ENCODE assay signal across 13 cellular contexts in genomic region chr3:88957751-88958452, GRCh38.
DNase-seq lines count a peak whose midpoint lies in the region; ATAC-seq and TF ChIP-seq lines count a peak whose summit lies in the region.
"Had no signal": no experiment of that assay in that cellular context is flagged by ENCODE, and none has a peak within 500 bp of the region (broad histone marks: within the 10 kb centered on the region; RNA-seq: fewer than 3 reads in every experiment).

No MANE protein-coding gene starts in this region.

- no peak for TF ChIP-seq EP300 in gastroesophageal sphincter (IDR thresholded peaks at IDR 0.05)

- H3K4ac ChIP-seq in mesendoderm (ENCODE audit: low read depth, low read length), result no peak overlapping the region

- H3K9ac ChIP-seq in mesendoderm (ENCODE audit: low read length), result no peak overlapping the region

- H3K79me2 ChIP-seq in mesendoderm (ENCODE audit: control insufficient read depth, insufficient read depth, low read length), result no peaks in the 10 kb centered on the region

- H3K9me3 ChIP-seq in gastroesophageal sphincter, result no peaks in the 10 kb centered on the region
- H3K9me3 ChIP-seq: stomach had no signal

- H3K27ac ChIP-seq in mesendoderm (ENCODE audit: low read depth, low read length), result no peak overlapping the region
- no peak overlapping the region for H3K27ac ChIP-seq in gastroesophageal sphincter
- H3K27ac ChIP-seq: stomach had no signal

- DNase-seq in AG10803 (ENCODE audit: low read depth) (peak; percentile 81), HS-5 (ENCODE audit: low read depth) (peak; percentile 74), chondrocyte (ENCODE audit: low spot score) (no peak), mesendoderm (peak; percentile 11), KBM-7 (no peak)
- DNase-seq: activated CD8-positive, alpha-beta T cell treated with anti-CD3 and anti-CD28 coated beads, Interleukin-2, amount 10 ng/mL, durations not matched to agents 7 days and 5 days; CD4-positive, alpha-beta memory T cell; NCI-H345; stomach had no signal

- in situ Hi-C loops in KBM-7 (cut with MboI; ENCODE audit: low pct_unique_long_range_greater_than_20kb, low sequenced_read_pairs), result no loop called here

- H3K36me3 Mint-ChIP-seq in chondrocyte (ENCODE audit: low read depth), result no peaks in the 10 kb centered on the region
- H3K36me3 Mint-ChIP-seq: activated naive CD4-positive, alpha-beta T cell treated with anti-CD3 and anti-CD28 coated beads, Interleukin-2, amount 50 U/mL, for 24 hours; CD4-positive, alpha-beta memory T cell had no signal

- TF ChIP-seq CTCF in AG10803 (conservative IDR thresholded peaks at IDR 0.05; ENCODE audit: low read length) (no peak), chondrocyte (IDR thresholded peaks at IDR 0.05) (no peak), gastroesophageal sphincter (IDR thresholded peaks at IDR 0.05) (no peak)

- H3K79me1 ChIP-seq in mesendoderm (ENCODE audit: low read length), result no peaks in the 10 kb centered on the region

- H3K27ac Mint-ChIP-seq in chondrocyte (ENCODE audit: unreplicated experiment), result peak overlapping the region; percentile 93
- H3K27ac Mint-ChIP-seq: activated CD8-positive, alpha-beta T cell treated with anti-CD3 and anti-CD28 coated beads, Interleukin-2, amount 10 ng/mL, durations not matched to agents 7 days and 5 days; activated naive CD4-positive, alpha-beta T cell treated with anti-CD3 and anti-CD28 coated beads, Interleukin-2, amount 50 U/mL, for 24 hours; CD4-positive, alpha-beta memory T cell had no signal

- no peaks in the 10 kb centered on the region for H3K9me3 Mint-ChIP-seq in chondrocyte (ENCODE audit: low read depth)
- H3K9me3 Mint-ChIP-seq: activated naive CD4-positive, alpha-beta T cell treated with anti-CD3 and anti-CD28 coated beads, Interleukin-2, amount 50 U/mL, for 24 hours had no signal

- no CpG with 5 or more reads among the region's 1 CpG for WGBS in mesendoderm (ENCODE audit: extremely low coverage, insufficient coverage, low lambda C conversion rate)
- WGBS in gastroesophageal sphincter (ENCODE audit: low coverage in 1 of 2), 2 donors, result 36 to 67% methylated on average over 1 of the region's 1 CpG

- H3K36me3 ChIP-seq in mesendoderm (ENCODE audit: control insufficient read depth, insufficient read depth, low read length) (no peaks in the 10 kb centered on the region), gastroesophageal sphincter (no peaks in the 10 kb centered on the region)
- H3K36me3 ChIP-seq: stomach had no signal

- H2AK5ac ChIP-seq in mesendoderm (ENCODE audit: low read length), result no peak overlapping the region

- no peak overlapping the region for H4K8ac ChIP-seq in mesendoderm (ENCODE audit: low read depth, low read length)

- no peak overlapping the region for H3K56ac ChIP-seq in mesendoderm (ENCODE audit: low read length)

- H4K5ac ChIP-seq in mesendoderm (ENCODE audit: low read length), result no peak overlapping the region

- H3K27me3 Mint-ChIP-seq in chondrocyte (ENCODE audit: low read depth), result no peaks in the 10 kb centered on the region
- H3K27me3 Mint-ChIP-seq: activated naive CD4-positive, alpha-beta T cell treated with anti-CD3 and anti-CD28 coated beads, Interleukin-2, amount 50 U/mL, for 24 hours; CD4-positive, alpha-beta memory T cell had no signal

- no peak overlapping the region for H2BK120ac ChIP-seq in mesendoderm (ENCODE audit: low read depth, low read length)

- ATAC-seq in gastroesophageal sphincter, result no peak
- no peak for ATAC-seq in HG03354 (IDR thresholded peaks at IDR 0.05; ENCODE audit: poor library complexity, severe bottlenecking, unreplicated experiment)
- ATAC-seq in HG02571 (IDR thresholded peaks at IDR 0.05; ENCODE audit: unreplicated experiment), result no peak
- ATAC-seq: activated CD8-positive, alpha-beta T cell treated with anti-CD3 and anti-CD28 coated beads, Interleukin-2, amount 10 ng/mL, durations not matched to agents 7 days and 5 days had no signal

- H3K4me3 ChIP-seq in AG10803 (ENCODE audit: low read length), result no peak overlapping the region
- no peak overlapping the region for H3K4me3 ChIP-seq in mesendoderm (ENCODE audit: low read length)
- H3K4me3 ChIP-seq in gastroesophageal sphincter, result no peak overlapping the region
- H3K4me3 ChIP-seq: stomach had no signal

- H2BK15ac ChIP-seq in mesendoderm (replicated peaks; ENCODE audit: low read depth), result no peak overlapping the region

- H3K4me2 ChIP-seq in mesendoderm (ENCODE audit: low read length), result no peak overlapping the region

- H3K4me1 Mint-ChIP-seq in chondrocyte (ENCODE audit: low read depth), result peaks cover 25% of the 10 kb centered on the region
- H3K4me1 Mint-ChIP-seq: activated naive CD4-positive, alpha-beta T cell treated with anti-CD3 and anti-CD28 coated beads, Interleukin-2, amount 50 U/mL, for 24 hours; CD4-positive, alpha-beta memory T cell had no signal

- H3K23ac ChIP-seq in mesendoderm (ENCODE audit: low read length), result no peak overlapping the region

- H3K4me3 Mint-ChIP-seq in chondrocyte (ENCODE audit: unreplicated experiment), result peak overlapping the region; percentile 11
- H3K4me3 Mint-ChIP-seq: activated CD8-positive, alpha-beta T cell treated with anti-CD3 and anti-CD28 coated beads, Interleukin-2, amount 10 ng/mL, durations not matched to agents 7 days and 5 days; activated naive CD4-positive, alpha-beta T cell treated with anti-CD3 and anti-CD28 coated beads, Interleukin-2, amount 50 U/mL, for 24 hours; CD4-positive, alpha-beta memory T cell had no signal

- no peak overlapping the region for H2BK5ac ChIP-seq in mesendoderm (ENCODE audit: low read length)

- no peaks in the 10 kb centered on the region for H3K4me1 ChIP-seq in mesendoderm (ENCODE audit: control insufficient read depth, low read depth, low read length)
- no peaks in the 10 kb centered on the region for H3K4me1 ChIP-seq in gastroesophageal sphincter
- H3K4me1 ChIP-seq: stomach had no signal

- H3K27me3 ChIP-seq in mesendoderm (ENCODE audit: insufficient read depth, low read length, poor library complexity) (no peaks in the 10 kb centered on the region), gastroesophageal sphincter (no peaks in the 10 kb centered on the region)
- H3K27me3 ChIP-seq: stomach had no signal

- no peak for TF ChIP-seq POLR2A in gastroesophageal sphincter (IDR thresholded peaks at IDR 0.05)

- H3K18ac ChIP-seq in mesendoderm (ENCODE audit: low read length), result no peak overlapping the region

Comparison
In these comparisons a context has a peak if more than half of its experiments do, and no peak if none do; other contexts are left out.
1. DNase-seq: peak in AG10803 (single experiment), HS-5 (single experiment) and mesendoderm (single experiment); none in chondrocyte (single experiment) and KBM-7 (single experiment).